In the genomic region with DNA sequence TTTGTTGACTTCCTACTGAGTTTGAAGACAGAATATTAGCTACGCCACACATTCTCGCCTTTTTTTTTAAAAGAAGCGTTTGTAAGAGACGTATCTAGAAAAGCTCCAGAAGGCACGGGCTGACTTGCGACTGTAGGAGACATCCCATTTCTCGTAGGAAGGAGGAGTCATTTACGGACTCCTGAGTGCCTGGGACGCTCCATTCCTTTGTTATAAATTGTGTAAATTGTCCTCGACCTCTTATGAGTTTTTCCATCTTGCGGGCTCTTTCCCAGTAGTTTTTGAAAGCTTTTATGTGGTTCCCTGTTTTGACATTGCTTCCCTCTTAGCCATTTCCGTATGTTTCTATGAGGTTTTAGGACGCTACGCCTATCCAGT, we compare ENCODE assay signal across 9 cellular contexts. TPM values are rescaled to one million over a fixed set of nuclear protein-coding genes. Genes with fewer than 3 reads are reported as not detected.
DNase-seq lines count a peak whose midpoint lies in the region; ATAC-seq, FAIRE-seq and TF ChIP-seq lines count a peak whose summit lies in the region.
"Had no signal": no experiment of that assay in that cellular context is flagged by ENCODE, and none has a peak within 500 bp of the region (broad histone marks: within the 10 kb centered on the region; RNA-seq: fewer than 3 reads in every experiment).

No MANE protein-coding gene starts in this region.

- H3K4me1 ChIP-seq in heart left ventricle (peaks cover 13 to 45% (median 33%) of the 10 kb centered on the region in 12 donors), right cardiac atrium (ENCODE audit: control insufficient read depth, insufficient read depth, low read length) (no peaks in the 10 kb centered on the region), small intestine (ENCODE audit: control insufficient read depth in 2 of 2, insufficient read depth in 1 of 2, low read depth in 1 of 2, low read length in 1 of 2) (peaks cover 4% of the 10 kb centered on the region in 2 donors)

- H3K4me3 ChIP-seq in heart left ventricle (peak overlapping the region; percentile 76 to 100 (median 94)), right cardiac atrium (ENCODE audit: low read length) (peak overlapping the region; percentile 97), small intestine (ENCODE audit: low read depth in 1 of 2, low read length in 2 of 2) (peak overlapping the region; percentile 95 to 96)

- H3K36me3 Mint-ChIP-seq in WTC11, result peaks cover 25% of the 10 kb centered on the region

- POLR2A ChIA-PET in WTC11 (lab: Charles Lee), result no interaction called here

- H3K27ac ChIP-seq in heart left ventricle (peak overlapping the region in 9 of 12 donors; percentile 58 to 96 (median 91)), right cardiac atrium (ENCODE audit: low read length) (no peak overlapping the region), small intestine (ENCODE audit: low read depth in 1 of 2, low read length in 1 of 2) (no peak overlapping the region)

- peaks cover 13% of the 10 kb centered on the region for H3K27me3 Mint-ChIP-seq in WTC11 (ENCODE audit: low read depth)

- no peaks in the 10 kb centered on the region for H3K27me3 ChIP-seq in heart left ventricle
- no peaks in the 10 kb centered on the region for H3K27me3 ChIP-seq in right cardiac atrium (ENCODE audit: control insufficient read depth, insufficient read depth)
- no peaks in the 10 kb centered on the region for H3K27me3 ChIP-seq in small intestine (ENCODE audit: control insufficient read depth in 2 of 2, insufficient read depth in 2 of 2, low read length in 2 of 2)

- 0 out of 2 replicates have a peak overlapping the region, but pooled peaks have one; percentile 31 for H3K27ac Mint-ChIP-seq in WTC11

- ATAC-seq in heart left ventricle (no peak), WTC11 (no peak), right cardiac atrium (no peak), GM18858 (IDR thresholded peaks at IDR 0.05; ENCODE audit: unreplicated experiment) (no peak)

- no peak for FAIRE-seq in small intestine (lab: Jason Lieb, UNC)
- FAIRE-seq: islet of Langerhans had no signal

- H3K36me3 ChIP-seq in heart left ventricle, result peaks cover 0 to 34% (median 20%) of the 10 kb centered on the region in 9 donors
- peaks cover 2 to 3% of the 10 kb centered on the region in 2 donors for H3K36me3 ChIP-seq in small intestine (ENCODE audit: control insufficient read depth in 2 of 2, insufficient read depth in 2 of 2, low read length in 2 of 2)

- no peak for TF ChIP-seq POLR2A in heart left ventricle (IDR thresholded peaks at IDR 0.05)

- no peaks in the 10 kb centered on the region for H3K9me3 Mint-ChIP-seq in WTC11

- DNase-seq in heart left ventricle (no peak), cardiac septum (ENCODE audit: low spot score) (no peak), WTC11 (ENCODE audit: low spot score) (no peak), right cardiac atrium (no peak), small intestine (peak; percentile 23), activated gamma-delta T cell (lab: John Stamatoyannopoulos, UW) (no peak), NCI-H1417 treated with DMSO at 0.1 percent for 48 hours (lab: John Stamatoyannopoulos, UW) (no peak)

- H3K9me3 ChIP-seq in heart left ventricle (no peaks in the 10 kb centered on the region), right cardiac atrium (ENCODE audit: control insufficient read depth, low read length) (no peaks in the 10 kb centered on the region), small intestine (ENCODE audit: control insufficient read depth, low read depth) (no peaks in the 10 kb centered on the region)

- 7 to 11% (median 10%) methylated on average over 14 of the region's 14 CpGs for WGBS in heart left ventricle, 4 donors
- 3% methylated on average over 14 of the region's 14 CpGs for WGBS in right cardiac atrium
- 2 to 4% (median 3%) methylated on average over 14 of the region's 14 CpGs for WGBS in small intestine, 3 donors

- intact Hi-C loops in heart left ventricle (cut with DNase I) (no loop called here), cardiac septum (cut with DNase I) (no loop called here), right cardiac atrium (cut with DNase I) (no loop called here)

- peaks cover 21% of the 10 kb centered on the region for H3K4me1 Mint-ChIP-seq in WTC11

- CTCF ChIA-PET in WTC11 (lab: Charles Lee), result interaction anchor here (0.5 to 3.8 kb wide), 9 partner anchors 9 to 524 kb away, joined by 3 to 32 read pairs (median 3); a partner anchor contains a TSS

- TF ChIP-seq CTCF in heart left ventricle (IDR thresholded peaks at IDR 0.05) (no peak), WTC11 (IDR thresholded peaks at IDR 0.05) (no peak)

- H3K4me3 Mint-ChIP-seq in WTC11, result peak overlapping the region; percentile 86

TF ChIP-seq in WTC11, 78 proteins besides CTCF, POLR2A, EP300 and RAD21 (continues in another document):
- TF ChIP-seq, protein P1, sequence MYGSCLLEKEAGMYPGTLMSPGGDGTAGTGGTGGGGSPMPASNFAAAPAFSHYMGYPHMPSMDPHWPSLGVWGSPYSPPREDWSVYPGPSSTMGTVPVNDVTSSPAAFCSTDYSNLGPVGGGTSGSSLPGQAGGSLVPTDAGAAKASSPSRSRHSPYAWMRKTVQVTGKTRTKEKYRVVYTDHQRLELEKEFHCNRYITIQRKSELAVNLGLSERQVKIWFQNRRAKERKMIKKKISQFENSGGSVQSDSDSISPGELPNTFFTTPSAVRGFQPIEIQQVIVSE (CRISPR knock-in tag; IDR thresholded peaks at IDR 0.05; ENCODE audit: borderline replicate concordance), result no peak
- TF ChIP-seq PRRX2 (CRISPR knock-in tag; IDR thresholded peaks at IDR 0.05), result no peak
- TF ChIP-seq, protein P2, sequence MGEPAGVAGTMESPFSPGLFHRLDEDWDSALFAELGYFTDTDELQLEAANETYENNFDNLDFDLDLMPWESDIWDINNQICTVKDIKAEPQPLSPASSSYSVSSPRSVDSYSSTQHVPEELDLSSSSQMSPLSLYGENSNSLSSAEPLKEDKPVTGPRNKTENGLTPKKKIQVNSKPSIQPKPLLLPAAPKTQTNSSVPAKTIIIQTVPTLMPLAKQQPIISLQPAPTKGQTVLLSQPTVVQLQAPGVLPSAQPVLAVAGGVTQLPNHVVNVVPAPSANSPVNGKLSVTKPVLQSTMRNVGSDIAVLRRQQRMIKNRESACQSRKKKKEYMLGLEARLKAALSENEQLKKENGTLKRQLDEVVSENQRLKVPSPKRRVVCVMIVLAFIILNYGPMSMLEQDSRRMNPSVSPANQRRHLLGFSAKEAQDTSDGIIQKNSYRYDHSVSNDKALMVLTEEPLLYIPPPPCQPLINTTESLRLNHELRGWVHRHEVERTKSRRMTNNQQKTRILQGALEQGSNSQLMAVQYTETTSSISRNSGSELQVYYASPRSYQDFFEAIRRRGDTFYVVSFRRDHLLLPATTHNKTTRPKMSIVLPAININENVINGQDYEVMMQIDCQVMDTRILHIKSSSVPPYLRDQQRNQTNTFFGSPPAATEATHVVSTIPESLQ (CRISPR knock-in tag; IDR thresholded peaks at IDR 0.05), result no peak
- no peak for TF ChIP-seq ZNF232 (CRISPR knock-in tag; IDR thresholded peaks at IDR 0.05)
- no peak for TF ChIP-seq ZNF671 (CRISPR knock-in tag; IDR thresholded peaks at IDR 0.05)

RNA-seq across cellular contexts. Expression of a gene that starts 1.0 kb away (rescaled TPM):
- total RNA-seq in heart left ventricle (10 to 100 TPM; 59.4 to 82.2 (median 71.6) TPM), cardiac septum (66.4 TPM), WTC11 (2021) (134 to 171 TPM (median 139 TPM) in 3 replicates), right cardiac atrium (10 to 100 TPM; 67.3 to 73.6 (median 71.6) TPM)
- polyA plus RNA-seq in heart left ventricle (10 to 100 TPM; 63.5 to 90.8 TPM), right cardiac atrium (87.2 TPM), small intestine (10 to 100 TPM; 75.5 to 88.1 (median 76.5) TPM)

RNA-seq across cellular contexts. Expression of a gene that starts 12.6 kb away (rescaled TPM):
- total RNA-seq in heart left ventricle (1 to 10 TPM in 7 of 9 donors, under 1 TPM in 2; 0.64 to 3.8 (median 1.4) TPM), cardiac septum (1.6 TPM), WTC11 (2021) (1.7 to 2.1 TPM (median 2.0 TPM) in 3 replicates), right cardiac atrium (1 to 10 TPM; 2.0 to 5.0 (median 2.6) TPM)
- polyA plus RNA-seq in heart left ventricle (1 to 10 TPM in 1 of 2 donors, under 1 TPM in 1; 0.32 to 4.7 TPM), right cardiac atrium (3.8 TPM), small intestine (1 to 10 TPM in 2 of 3 donors, under 1 TPM in 1; 0.40 to 2.7 (median 1.6) TPM)

RNA-seq across cellular contexts. Expression of a gene that starts 17.6 kb away (rescaled TPM):
- total RNA-seq in heart left ventricle (100 to 1,000 TPM in 1 of 9 donors, 10 to 100 TPM in 8; 45.6 to 122 (median 63.3) TPM), cardiac septum (62.5 TPM), WTC11 (2021) (72.0 to 86.7 TPM (median 86.1 TPM) in 3 replicates), right cardiac atrium (100 to 1,000 TPM in 2 of 4 donors, 10 to 100 TPM in 2; 73.6 to 115 (median 100) TPM)
- polyA plus RNA-seq in heart left ventricle (100 to 1,000 TPM in 1 of 2 donors, 10 to 100 TPM in 1; 86.1 to 116 TPM), right cardiac atrium (158 TPM), small intestine (100 to 1,000 TPM; 148 to 212 (median 176) TPM)

RNA-seq across cellular contexts. Expression of a gene that starts 33.5 kb away (rescaled TPM):
- total RNA-seq in heart left ventricle (1 to 10 TPM; 2.6 to 7.0 (median 6.2) TPM), cardiac septum (8.6 TPM), WTC11 (2021) (1.6 to 1.7 TPM (median 1.6 TPM) in 3 replicates), right cardiac atrium (10 to 100 TPM in 1 of 4 donors, 1 to 10 TPM in 3; 4.4 to 11.5 (median 8.0) TPM)
- polyA plus RNA-seq in heart left ventricle (1 to 10 TPM; 2.8 to 5.5 TPM), right cardiac atrium (4.3 TPM), small intestine (1 to 10 TPM; 1.1 to 3.3 (median 2.0) TPM)

RNA-seq across cellular contexts. Expression of a gene that starts 40.4 kb away (rescaled TPM):
- total RNA-seq in heart left ventricle, result 100 to 1,000 TPM; 230 to 386 (median 266) TPM
- 100 to 1,000 TPM; 225 to 717 TPM for polyA plus RNA-seq in heart left ventricle
- total RNA-seq in cardiac septum, result 296 TPM
- total RNA-seq in WTC11 (2021), result 138 to 176 TPM (median 173 TPM) in 3 replicates
- total RNA-seq in right cardiac atrium, result 100 to 1,000 TPM; 176 to 227 (median 203) TPM
- 329 TPM for polyA plus RNA-seq in right cardiac atrium
- 100 to 1,000 TPM; 111 to 185 (median 152) TPM for polyA plus RNA-seq in small intestine

Comparison
In these comparisons a context has a peak if more than half of its experiments do, and no peak if none do; other contexts are left out.
1. H3K27ac ChIP-seq: peak in heart left ventricle (9 of 12); none in right cardiac atrium (single experiment) and small intestine (0 of 2).
2. Peak in every context shown above with its lines, with median percentiles within 50 percentile points of each other: H3K4me3 ChIP-seq.